ENCODE assay signal across 8 cellular contexts in the genomic region with DNA sequence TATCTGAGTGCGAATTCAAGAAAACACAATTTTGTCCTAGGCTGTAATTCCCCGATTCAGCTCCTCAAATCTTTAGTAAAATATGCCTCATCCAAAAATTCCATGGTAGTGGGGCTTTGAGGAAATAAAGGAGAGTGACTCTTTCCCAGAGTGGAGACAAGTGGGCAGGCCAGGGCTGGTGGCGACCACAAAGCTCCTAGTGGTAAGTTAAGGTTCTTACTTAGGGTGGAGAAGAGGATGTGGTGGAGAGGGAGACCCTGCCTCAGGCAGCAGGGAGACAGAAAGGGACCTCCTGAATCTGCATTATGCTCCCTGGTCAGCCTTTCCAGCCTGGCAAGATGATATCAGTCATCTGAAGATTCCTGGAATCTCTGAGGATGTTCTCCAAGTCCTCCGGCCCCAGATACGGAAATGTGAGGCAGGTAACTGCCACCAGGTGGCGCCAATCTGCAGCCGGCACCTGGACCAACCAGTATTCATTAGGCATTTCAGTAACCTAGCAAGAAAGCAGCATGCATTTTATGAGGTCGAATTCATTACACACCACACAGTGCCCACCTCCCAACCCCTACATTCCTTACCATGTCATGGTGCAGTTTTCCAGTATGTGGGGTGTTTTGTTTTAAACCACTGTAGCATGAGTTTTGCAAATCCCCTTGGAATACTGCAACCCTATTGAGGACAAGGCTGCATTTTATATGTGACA.
DNase-seq lines count a peak whose midpoint lies in the region; ATAC-seq lines count a peak whose summit lies in the region.

No MANE protein-coding gene starts in this region.

- no peaks in the 10 kb centered on the region for H3K4me1 Mint-ChIP-seq in CD4-positive, alpha-beta memory T cell
- H3K4me1 Mint-ChIP-seq in activated naive CD8-positive, alpha-beta T cell treated with anti-CD3 and anti-CD28 coated beads, Interleukin-2, amount 10 ng/mL, durations not matched to agents 7 days and 5 days = peaks cover 10% of the 10 kb centered on the region

- H3K36me3 ChIP-seq in CD4-positive, alpha-beta memory T cell (ENCODE audit: insufficient read depth, low read length) = no peaks in the 10 kb centered on the region

- H3K4me1 ChIP-seq in CD4-positive, alpha-beta memory T cell (ENCODE audit: insufficient read depth, low read length) = no peaks in the 10 kb centered on the region

- peak in 4 of 5 donors; percentile 18 to 30 (median 26) for DNase-seq in CD4-positive, alpha-beta memory T cell
- peak; percentile 14 for DNase-seq in GM19240 (ENCODE audit: insufficient read length, low spot score)
- DNase-seq in HuH-7 (ENCODE audit: low spot score) = peak; percentile 42
- DNase-seq in SK-N-DZ (ENCODE audit: low spot score) = peak; percentile 58
- peak; percentile 55 for DNase-seq in activated naive CD8-positive, alpha-beta T cell treated with anti-CD3 and anti-CD28 coated beads, Interleukin-2, amount 10 ng/mL, durations not matched to agents 7 days and 5 days
- DNase-seq in hippocampal formation (lab: John Stamatoyannopoulos, UW) = peak; percentile 1 to 10
- DNase-seq in stimulated activated CD4-positive, alpha-beta T cell treated with anti-CD3 and anti-CD28 coated beads, Interleukin-15, amount 100 ng/mL, for 1 hour (ENCODE audit: low read depth in 1 of 2, low spot score in 1 of 2) = peak; percentile 9 to 19

- no peaks in the 10 kb centered on the region for H3K27me3 Mint-ChIP-seq in CD4-positive, alpha-beta memory T cell
- peaks cover 6% of the 10 kb centered on the region for H3K27me3 Mint-ChIP-seq in activated naive CD8-positive, alpha-beta T cell treated with anti-CD3 and anti-CD28 coated beads, Interleukin-2, amount 10 ng/mL, durations not matched to agents 7 days and 5 days

- H3K4me3 ChIP-seq in CD4-positive, alpha-beta memory T cell (ENCODE audit: low read length in 2 of 2) = no peak overlapping the region

- H3K9me3 Mint-ChIP-seq in CD4-positive, alpha-beta memory T cell = peaks cover 0 to 2% (median 0%) of the 10 kb centered on the region in 8 donors
- no peaks in the 10 kb centered on the region for H3K9me3 Mint-ChIP-seq in activated naive CD8-positive, alpha-beta T cell treated with anti-CD3 and anti-CD28 coated beads, Interleukin-2, amount 10 ng/mL, durations not matched to agents 7 days and 5 days

- H3K27ac Mint-ChIP-seq in CD4-positive, alpha-beta memory T cell = no peak overlapping the region
- no peak overlapping the region for H3K27ac Mint-ChIP-seq in activated naive CD8-positive, alpha-beta T cell treated with anti-CD3 and anti-CD28 coated beads, Interleukin-2, amount 10 ng/mL, durations not matched to agents 7 days and 5 days

- intact Hi-C loops in CD4-positive, alpha-beta memory T cell (cut with micrococcal nuclease) = loop anchor here (5.0 to 10.0 kb wide), 2 partner anchors 140 to 542 kb away; no protein-coding TSS in a partner anchor

- no peak for ATAC-seq in activated naive CD8-positive, alpha-beta T cell treated with anti-CD3 and anti-CD28 coated beads, Interleukin-2, amount 10 ng/mL, durations not matched to agents 7 days and 5 days (ENCODE audit: low read depth)
- ATAC-seq in HG02588 (IDR thresholded peaks at IDR 0.05; ENCODE audit: unreplicated experiment) = no peak

- peaks cover 0 to 3% of the 10 kb centered on the region in 2 donors for H3K36me3 Mint-ChIP-seq in CD4-positive, alpha-beta memory T cell
- H3K36me3 Mint-ChIP-seq in activated naive CD8-positive, alpha-beta T cell treated with anti-CD3 and anti-CD28 coated beads, Interleukin-2, amount 10 ng/mL, durations not matched to agents 7 days and 5 days = no peaks in the 10 kb centered on the region

- no peak overlapping the region for H3K4me3 Mint-ChIP-seq in CD4-positive, alpha-beta memory T cell
- H3K4me3 Mint-ChIP-seq in activated naive CD8-positive, alpha-beta T cell treated with anti-CD3 and anti-CD28 coated beads, Interleukin-2, amount 10 ng/mL, durations not matched to agents 7 days and 5 days = no peak overlapping the region

- H3K27ac ChIP-seq in CD4-positive, alpha-beta memory T cell (ENCODE audit: low read depth, low read length) = no peak overlapping the region

- POLR2A ChIA-PET in CD4-positive, alpha-beta memory T cell (lab: Charles Lee; ENCODE audit: partially characterized antibody) = no interaction called here
- POLR2A ChIA-PET in activated naive CD8-positive, alpha-beta T cell treated with anti-CD3 and anti-CD28 coated beads, Interleukin-2, amount 10 ng/mL, durations not matched to agents 7 days and 5 days (lab: Charles Lee) = no interaction called here

- H3K27me3 ChIP-seq in CD4-positive, alpha-beta memory T cell (ENCODE audit: insufficient read depth, low read length) = no peaks in the 10 kb centered on the region

- CTCF ChIA-PET in CD4-positive, alpha-beta memory T cell (lab: Charles Lee; ENCODE audit: partially characterized antibody) = interaction anchor here (0.7 to 4.1 kb wide), 10 partner anchors 8 to 544 kb away, joined by 3 to 28 read pairs (median 5); no protein-coding TSS in a partner anchor

- H3K9me3 ChIP-seq in CD4-positive, alpha-beta memory T cell (ENCODE audit: control insufficient read depth in 1 of 2, low read length in 2 of 2) = no peaks in the 10 kb centered on the region

Comparison
In these comparisons a context has a peak if more than half of its experiments do, and no peak if none do; other contexts are left out.
1. DNase-seq: peak in every context shown above with its lines; median percentile 58 in SK-N-DZ; 55 in activated naive CD8-positive, alpha-beta T cell treated with anti-CD3 and anti-CD28 coated beads, Interleukin-2, amount 10 ng/mL, durations not matched to agents 7 days and 5 days; 42 in HuH-7; 26 in CD4-positive, alpha-beta memory T cell; 14 in GM19240; 14 in stimulated activated CD4-positive, alpha-beta T cell treated with anti-CD3 and anti-CD28 coated beads, Interleukin-15, amount 100 ng/mL, for 1 hour; 6 in hippocampal formation.